Comparison of ENCODE assay signal across 24 cellular contexts in genomic region chr5:153755913-153756500, GRCh38.
"Had no signal": no experiment of that assay in that cellular context is flagged by ENCODE, and none has a peak within 500 bp of the region (broad histone marks: within the 10 kb centered on the region; RNA-seq: fewer than 3 reads in every experiment).

No MANE protein-coding gene starts in this region.

- DNase-seq: dorsolateral prefrontal cortex; effector CD4-positive, alpha-beta T cell; foreskin melanocyte; glutamatergic neuron; heart right ventricle; hippocampal formation; left cardiac atrium; left lung; mucosa of descending colon; naive thymus-derived CD4-positive, alpha-beta T cell; nucleus accumbens; psoas muscle; right cardiac atrium; small intestine; stimulated activated CD4-positive, alpha-beta T cell treated with anti-CD3 and anti-CD28 coated beads, Interleukin-15, amount 100 ng/mL, for 24 hours; stimulated activated CD4-positive, alpha-beta T cell treated with anti-CD3 and anti-CD28 coated beads, Interleukin-4, amount 100 ng/mL, for 1 hour; stimulated activated CD8-positive, alpha-beta memory T cell treated with anti-CD3 and anti-CD28 coated beads, Interleukin-4, amount 100 ng/mL, for 48 hours; stimulated activated naive CD4-positive, alpha-beta T cell; stimulated activated naive CD8-positive, alpha-beta T cell treated with anti-CD3 and anti-CD28 coated beads, Interleukin-15, amount 100 ng/mL, for 72 hours; transverse colon; upper lobe of right lung; uterus had no signal

- H3K4me2 ChIP-seq: neural progenitor cell had no signal

- H3K36me3 ChIP-seq: heart right ventricle, left lung, neural progenitor cell, suprapubic skin, transverse colon, upper lobe of right lung, uterus had no signal

- H3K9me3 ChIP-seq: left lung, psoas muscle, suprapubic skin, upper lobe of right lung, uterus had no signal

- H3K4me1 ChIP-seq: heart right ventricle, left lung, neural progenitor cell, psoas muscle, suprapubic skin, transverse colon, upper lobe of right lung, uterus had no signal

- H3K4me3 ChIP-seq: dorsolateral prefrontal cortex, heart right ventricle, left lung, mucosa of descending colon, neural progenitor cell, psoas muscle, suprapubic skin, transverse colon, upper lobe of right lung, uterus had no signal

- H3K27ac ChIP-seq: dorsolateral prefrontal cortex, heart right ventricle, left lung, neural progenitor cell, psoas muscle, suprapubic skin, transverse colon, upper lobe of right lung, uterus had no signal

- H3K9ac ChIP-seq: neural progenitor cell had no signal

- ATAC-seq: heart right ventricle; left cardiac atrium; left lung; mucosa of descending colon; naive thymus-derived CD4-positive, alpha-beta T cell; psoas muscle; right cardiac atrium; stimulated activated naive CD8-positive, alpha-beta T cell treated with anti-CD3 and anti-CD28 coated beads, Interleukin-15, amount 100 ng/mL, for 72 hours; upper lobe of right lung had no signal

- H2AFZ ChIP-seq: neural progenitor cell had no signal

- H3K27me3 ChIP-seq: dorsolateral prefrontal cortex, heart right ventricle, left lung, neural progenitor cell, suprapubic skin, transverse colon, upper lobe of right lung, uterus had no signal
